Comparison of ENCODE assay signal across 10 cellular contexts in the genomic region with DNA sequence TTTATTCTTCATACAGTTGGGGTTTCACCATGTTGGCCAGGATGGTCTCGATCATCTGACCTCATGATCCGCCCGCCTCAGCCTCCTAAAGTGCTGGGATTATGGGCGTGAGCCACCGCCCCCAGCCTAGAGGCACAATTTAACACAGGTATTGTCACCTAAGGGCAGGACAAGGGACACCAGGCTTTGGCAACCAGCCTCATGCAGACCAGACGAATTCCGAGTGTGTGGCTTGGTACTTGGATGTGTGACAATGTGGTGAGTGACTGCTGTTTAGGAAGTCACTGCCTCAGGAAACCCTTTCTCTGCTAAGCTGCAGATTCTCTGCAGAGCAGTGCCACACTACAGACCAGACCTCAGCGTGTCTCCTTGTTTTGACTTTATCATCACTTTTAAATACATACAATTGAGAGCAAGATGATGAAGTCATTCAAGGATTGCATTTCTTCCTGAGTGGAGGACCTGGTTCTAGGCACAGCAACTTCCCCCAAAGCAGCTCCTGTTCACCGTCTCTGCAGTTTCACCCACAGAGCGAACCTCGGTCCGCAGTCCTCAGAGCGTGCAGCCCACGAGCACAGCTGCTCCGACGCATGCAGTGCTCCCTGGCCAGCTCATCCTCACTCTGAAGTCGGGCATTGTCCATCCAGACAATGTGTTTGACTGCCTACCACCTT.
DNase-seq lines count a peak whose midpoint lies in the region; ATAC-seq lines count a peak whose summit lies in the region.
"Had no signal": no experiment of that assay in that cellular context is flagged by ENCODE, and none has a peak within 500 bp of the region (broad histone marks: within the 10 kb centered on the region; RNA-seq: fewer than 3 reads in every experiment).

No MANE protein-coding gene starts in this region.

- peaks cover 84 to 99% (median 97%) of the 10 kb centered on the region in 10 experiments for H3K4me1 ChIP-seq in BLaER1 treated with 17β-estradiol and CSF1 and Interleukin-3, amounts not matched to agents 10 nM and 100 nM
- H3K4me1 ChIP-seq in CD4-positive, alpha-beta memory T cell (ENCODE audit: insufficient read depth, low read length), result peaks cover 72% of the 10 kb centered on the region

- H3K27me3 ChIP-seq in BLaER1 treated with 17β-estradiol and CSF1 and Interleukin-3, amounts not matched to agents 10 nM and 100 nM, result no peaks in the 10 kb centered on the region
- no peaks in the 10 kb centered on the region for H3K27me3 ChIP-seq in CD4-positive, alpha-beta memory T cell (ENCODE audit: insufficient read depth, low read length)
- H3K27me3 ChIP-seq: neural progenitor cell had no signal

- ATAC-seq in GM18868 (IDR thresholded peaks at IDR 0.05; ENCODE audit: unreplicated experiment) (peak; percentile 47), GM21737 (IDR thresholded peaks at IDR 0.05; ENCODE audit: unreplicated experiment) (peak; percentile 40), HG03039 (IDR thresholded peaks at IDR 0.05; ENCODE audit: unreplicated experiment) (no peak), HG03025 (IDR thresholded peaks at IDR 0.05; ENCODE audit: low FRiP score, unreplicated experiment) (no peak)

- POLR2A ChIA-PET in CD4-positive, alpha-beta memory T cell (lab: Charles Lee; ENCODE audit: partially characterized antibody), result interaction anchor here (1.5 kb wide), 1 partner anchor 28 kb away, joined by 4 read pairs; no protein-coding TSS in a partner anchor

- no peaks in the 10 kb centered on the region for H3K27me3 Mint-ChIP-seq in IgD-negative memory B cell
- no peaks in the 10 kb centered on the region for H3K27me3 Mint-ChIP-seq in CD4-positive, alpha-beta memory T cell
- H3K27me3 Mint-ChIP-seq: stimulated activated naive CD8-positive, alpha-beta T cell treated with anti-CD3 and anti-CD28 coated beads, Interleukin-15, Interleukin-2, amounts not matched to agents 100 ng/mL and 50 ng/mL, for 24 hours had no signal

- peak overlapping the region in 4 of 11 experiments; percentile 13 to 30 (median 24); a peak in 5 of 22 replicates for H3K9ac ChIP-seq in BLaER1 treated with 17β-estradiol and CSF1 and Interleukin-3, amounts not matched to agents 10 nM and 100 nM
- H3K9ac ChIP-seq: neural progenitor cell had no signal

- peaks cover 7% of the 10 kb centered on the region for H3K36me3 Mint-ChIP-seq in IgD-negative memory B cell
- peaks cover 5 to 7% of the 10 kb centered on the region in 2 donors for H3K36me3 Mint-ChIP-seq in CD4-positive, alpha-beta memory T cell

- peaks cover 45 to 50% (median 48%) of the 10 kb centered on the region in 3 donors for H3K4me1 Mint-ChIP-seq in IgD-negative memory B cell
- H3K4me1 Mint-ChIP-seq in CD4-positive, alpha-beta memory T cell, result peaks cover 50 to 90% (median 74%) of the 10 kb centered on the region in 4 donors

- CTCF ChIA-PET in CD4-positive, alpha-beta memory T cell (lab: Charles Lee; ENCODE audit: partially characterized antibody), result no interaction called here

- no peak overlapping the region; a peak in 1 of 20 replicates for H3K4me3 ChIP-seq in BLaER1 treated with 17β-estradiol and CSF1 and Interleukin-3, amounts not matched to agents 10 nM and 100 nM
- no peak overlapping the region for H3K4me3 ChIP-seq in CD4-positive, alpha-beta memory T cell (ENCODE audit: low read length in 2 of 2)
- H3K4me3 ChIP-seq: neural progenitor cell had no signal

- peak overlapping the region in 1 of 3 donors; percentile 23 for H3K27ac Mint-ChIP-seq in IgD-negative memory B cell
- peak overlapping the region in 1 of 7 donors; percentile 35 for H3K27ac Mint-ChIP-seq in CD4-positive, alpha-beta memory T cell
- H3K27ac Mint-ChIP-seq: neural progenitor cell had no signal

- no peak for DNase-seq in inferior parietal cortex (ENCODE audit: extremely low spot score)
- DNase-seq in CD4-positive, alpha-beta memory T cell, result no peak

- no peaks in the 10 kb centered on the region for H3K9me3 Mint-ChIP-seq in IgD-negative memory B cell
- peaks cover 0 to 3% (median 0%) of the 10 kb centered on the region in 8 donors for H3K9me3 Mint-ChIP-seq in CD4-positive, alpha-beta memory T cell

- peaks cover 0 to 32% (median 0%) of the 10 kb centered on the region in 11 experiments; a peak in 7 of 22 replicates for H4K20me1 ChIP-seq in BLaER1 treated with 17β-estradiol and CSF1 and Interleukin-3, amounts not matched to agents 10 nM and 100 nM

- H3K36me3 ChIP-seq in BLaER1 treated with 17β-estradiol and CSF1 and Interleukin-3, amounts not matched to agents 10 nM and 100 nM, result peaks cover 0 to 37% (median 18%) of the 10 kb centered on the region in 11 experiments; a peak in 18 of 22 replicates
- H3K36me3 ChIP-seq in CD4-positive, alpha-beta memory T cell (ENCODE audit: insufficient read depth, low read length), result peaks cover 5% of the 10 kb centered on the region
- H3K36me3 ChIP-seq: neural progenitor cell had no signal

- intact Hi-C loops in CD4-positive, alpha-beta memory T cell (cut with micrococcal nuclease), result no loop called here

- peak overlapping the region in 8 of 11 experiments; percentile 23 to 95 (median 86); a peak in 14 of 22 replicates for H3K4me2 ChIP-seq in BLaER1 treated with 17β-estradiol and CSF1 and Interleukin-3, amounts not matched to agents 10 nM and 100 nM
- H3K4me2 ChIP-seq: neural progenitor cell had no signal

- peak overlapping the region; percentile 41 to 84 (median 59) for H3K4me3 Mint-ChIP-seq in IgD-negative memory B cell
- peak overlapping the region in 2 of 8 donors; percentile 8 to 36 for H3K4me3 Mint-ChIP-seq in CD4-positive, alpha-beta memory T cell
- H3K4me3 Mint-ChIP-seq: neural progenitor cell; stimulated activated naive CD8-positive, alpha-beta T cell treated with anti-CD3 and anti-CD28 coated beads, Interleukin-15, Interleukin-2, amounts not matched to agents 100 ng/mL and 50 ng/mL, for 24 hours had no signal

- peaks cover 0 to 17% (median 12%) of the 10 kb centered on the region in 11 experiments; a peak in 18 of 22 replicates for H3K9me3 ChIP-seq in BLaER1 treated with 17β-estradiol and CSF1 and Interleukin-3, amounts not matched to agents 10 nM and 100 nM (replicated peaks in 1 of 11)
- H3K9me3 ChIP-seq in CD4-positive, alpha-beta memory T cell (ENCODE audit: control insufficient read depth in 1 of 2, low read length in 2 of 2), result no peaks in the 10 kb centered on the region

- H3K27ac ChIP-seq in BLaER1 treated with 17β-estradiol and CSF1 and Interleukin-3, amounts not matched to agents 10 nM and 100 nM, result peak overlapping the region in 9 of 11 experiments; percentile 10 to 96 (median 91); a peak in 14 of 22 replicates
- H3K27ac ChIP-seq in CD4-positive, alpha-beta memory T cell (ENCODE audit: low read depth, low read length), result no peak overlapping the region
- H3K27ac ChIP-seq: neural progenitor cell had no signal

Comparison
In these comparisons a context has a peak if more than half of its experiments do, and no peak if none do; other contexts are left out.
1. ATAC-seq: peak in GM18868 (single experiment) and GM21737 (single experiment); none in HG03039 (single experiment) and HG03025 (single experiment).